ENCODE assay signal across 9 cellular contexts in the genomic region with DNA sequence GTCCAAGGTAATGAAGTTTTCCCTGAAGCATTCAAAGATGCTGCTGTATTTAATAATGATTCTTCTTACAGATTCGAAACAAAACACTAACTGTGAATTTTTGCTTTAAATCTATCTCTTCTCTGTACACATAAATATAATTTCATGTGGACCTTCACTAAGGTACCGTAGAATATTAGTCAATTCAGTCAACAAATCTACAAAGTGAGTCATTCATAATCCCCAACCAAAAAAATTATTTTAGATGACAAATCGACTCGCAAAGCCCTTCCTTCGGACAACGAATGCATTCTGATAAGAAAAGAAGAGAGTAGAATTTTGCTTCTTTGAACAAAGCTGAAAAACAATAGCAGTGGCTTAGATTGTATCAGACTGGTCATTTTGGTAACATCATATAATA.
"Had no signal": no experiment of that assay in that cellular context is flagged by ENCODE, and none has a peak within 500 bp of the region (broad histone marks: within the 10 kb centered on the region; RNA-seq: fewer than 3 reads in every experiment).

No MANE protein-coding gene starts in this region.

- ATAC-seq: GM23338, HCT116 had no signal

- H2AFZ ChIP-seq: GM23248, GM23338 had no signal

- H3K27ac Mint-ChIP-seq: GM23338, H9 had no signal

- H3K9me3 Mint-ChIP-seq: GM23338, H9, HFFc6 had no signal

- H3K4me1 ChIP-seq: HAP-1 had no signal

- H3K9ac ChIP-seq: GM23248 had no signal

- H3K4me3 Mint-ChIP-seq: GM23338, H9, HFFc6 had no signal

- H3K27ac ChIP-seq: GM23248 had no signal

- H3K36me3 ChIP-seq: HAP-1 had no signal

- H3K4me2 ChIP-seq: GM23338 had no signal

- H3K9me3 ChIP-seq: HAP-1 had no signal

- DNase-seq: GM23248, GOT3, H7, H9, HCEC 1CT, HFFc6 had no signal

- H3K4me3 ChIP-seq: GM23248, GM23338, HAP-1 had no signal
